Comparison of ENCODE assay signal across 8 cellular contexts in genomic region chr16:38941-39892, GRCh38. TPM values are rescaled to one million over a fixed set of nuclear protein-coding genes. Genes with fewer than 3 reads are reported as not detected.
DNase-seq lines count a peak whose midpoint lies in the region; ATAC-seq and TF ChIP-seq lines count a peak whose summit lies in the region.

No MANE protein-coding gene starts in this region.

- peak; percentile 92 for DNase-seq in HT-29 (ENCODE audit: low spot score)
- peak; percentile 61 for DNase-seq in activated CD4-positive, alpha-beta T cell treated with anti-CD3 and anti-CD28 coated beads for 48 hours
- peak; percentile 76 to 89 for DNase-seq in left colon
- DNase-seq in hepatic stellate cell (ENCODE audit: low spot score): no peak
- DNase-seq in nephron progenitor cell: no peak
- no peak for DNase-seq in vagina (ENCODE audit: extremely low spot score in 2 of 2)

- H3K36me3 ChIP-seq in vagina: no peaks in the 10 kb centered on the region

- H3K27ac ChIP-seq in C4-2B: peak overlapping the region; percentile 15; the same call in 1 of the 2 replicates
- H3K27ac ChIP-seq in vagina: no peak overlapping the region

- TF ChIP-seq CTCF in C4-2B (conservative IDR thresholded peaks at IDR 0.05) (no peak), nephron progenitor cell (IDR thresholded peaks at IDR 0.05) (no peak), vagina (IDR thresholded peaks at IDR 0.05) (no peak)

- no peak overlapping the region for H3K27ac Mint-ChIP-seq in nephron progenitor cell

- no peaks in the 10 kb centered on the region for H3K4me1 ChIP-seq in vagina

- H3K4me1 Mint-ChIP-seq in nephron progenitor cell: peaks cover 16% of the 10 kb centered on the region

- intact Hi-C loops in left colon (cut with DNase I, micrococcal nuclease) (no loop called here), vagina (cut with DNase I) (no loop called here)

- peaks cover 35% of the 10 kb centered on the region for H3K36me3 Mint-ChIP-seq in nephron progenitor cell (ENCODE audit: low read depth)

- no peaks in the 10 kb centered on the region for H3K27me3 Mint-ChIP-seq in nephron progenitor cell (ENCODE audit: low read depth, poor library complexity)

- no peaks in the 10 kb centered on the region for H3K9me3 ChIP-seq in vagina

- no peak for TF ChIP-seq POLR2A in vagina (IDR thresholded peaks at IDR 0.05)

- H3K27me3 ChIP-seq in vagina: no peaks in the 10 kb centered on the region

- ATAC-seq in GM19455 (IDR thresholded peaks at IDR 0.05; ENCODE audit: unreplicated experiment) (peak; percentile 57), left colon (peak; percentile 96)

- H3K4me3 Mint-ChIP-seq in nephron progenitor cell: no peak overlapping the region

- H3K4me3 ChIP-seq in vagina: no peak overlapping the region

- H3K9me3 Mint-ChIP-seq in nephron progenitor cell: peaks cover 8% of the 10 kb centered on the region

RNA-seq across cellular contexts. Expression of gene POLR3K, which starts 14.2 kb away (rescaled TPM):
- total RNA-seq in HT-29 (2014; rRNA removed; shearing (Covaris generic)): 19.8 and 26.8 TPM in 2 replicates
- total RNA-seq in left colon: 10 to 100 TPM; 10.9 to 18.3 TPM
- total RNA-seq in vagina: 12.8 TPM

RNA-seq across cellular contexts. Expression of gene SNRNP25, which starts 14.4 kb away (rescaled TPM):
- total RNA-seq in HT-29 (2014; rRNA removed; shearing (Covaris generic)): 64.8 and 67.5 TPM in 2 replicates
- total RNA-seq in left colon (10 to 100 TPM; 20.7 to 24.7 TPM), vagina (15.0 TPM)

RNA-seq across cellular contexts. Expression of gene RHBDF1, which starts 33.2 kb away (rescaled TPM):
- 265 and 291 TPM in 2 replicates for total RNA-seq in HT-29 (2014; rRNA removed; shearing (Covaris generic))
- 10 to 100 TPM; 35.5 to 36.7 TPM for total RNA-seq in left colon
- 86.9 TPM for total RNA-seq in vagina

RNA-seq across cellular contexts. Expression of gene MPG, which starts 38.8 kb away (rescaled TPM):
- total RNA-seq in HT-29 (2014; rRNA removed; shearing (Covaris generic)): 332 and 334 TPM in 2 replicates
- total RNA-seq in left colon (10 to 100 TPM; 31.5 to 36.4 TPM), vagina (124 TPM)

Comparison
In these comparisons a context has a peak if more than half of its experiments do, and no peak if none do; other contexts are left out.
1. DNase-seq: peak in HT-29 (single experiment), activated CD4-positive, alpha-beta T cell treated with anti-CD3 and anti-CD28 coated beads for 48 hours (single experiment) and left colon (2 of 2); none in hepatic stellate cell (single experiment), nephron progenitor cell (single experiment) and vagina (0 of 2).